ENCODE assay signal across 17 cellular contexts in genomic region chr7:66529889-66530615, GRCh38.
DNase-seq lines count a peak whose midpoint lies in the region; ATAC-seq and TF ChIP-seq lines count a peak whose summit lies in the region.
"Had no signal": no experiment of that assay in that cellular context is flagged by ENCODE, and none has a peak within 500 bp of the region (broad histone marks: within the 10 kb centered on the region; RNA-seq: fewer than 3 reads in every experiment).

No MANE protein-coding gene starts in this region.

- H2BK5ac ChIP-seq in H9 (ENCODE audit: insufficient read length, low read length) = no peak overlapping the region
- H2BK5ac ChIP-seq in neuronal stem cell (ENCODE audit: low read length) = peak overlapping the region; percentile 19

- no peaks in the 10 kb centered on the region for H4K20me1 ChIP-seq in H9 (ENCODE audit: control insufficient read depth, insufficient read depth, insufficient read length)

- H2BK20ac ChIP-seq in H9 (ENCODE audit: low read depth, low read length, poor library complexity, severe bottlenecking) = no peak overlapping the region

- H3K27ac Mint-ChIP-seq in H9 = peak overlapping the region in 2 of 3 experiments; percentile 17 to 73; a peak in 3 of 7 replicates
- peak overlapping the region; percentile 57; the same call in 1 of the 2 replicates for H3K27ac Mint-ChIP-seq in WTC11
- H3K27ac Mint-ChIP-seq in stimulated activated naive B cell treated with anti-CD40 and anti-IgM and Interleukin-4, amounts not matched to agents 10 μg/mL and 1 μg/mL and 100 μg/mL, for 72 hours = no peak overlapping the region
- no peak overlapping the region for H3K27ac Mint-ChIP-seq in activated naive CD8-positive, alpha-beta T cell treated with anti-CD3 and anti-CD28 coated beads, Interleukin-2, amount 50 U/mL, for 24 hours
- H3K27ac Mint-ChIP-seq: activated CD8-positive, alpha-beta T cell treated with anti-CD3 and anti-CD28 coated beads, Interleukin-2, amount 10 ng/mL, durations not matched to agents 7 days and 5 days; activated naive CD8-positive, alpha-beta T cell treated with anti-CD3 and anti-CD28 coated beads for 36 hours had no signal

- POLR2A ChIA-PET in WTC11 (lab: Charles Lee) = no interaction called here

- H3K27me3 ChIP-seq in H9 (ENCODE audit: insufficient read depth, low read length) = no peaks in the 10 kb centered on the region
- H3K27me3 ChIP-seq in neuronal stem cell (ENCODE audit: control insufficient read depth in 3 of 3, insufficient read depth in 3 of 3, low read depth in 1 of 3, low read length in 3 of 3) = no peaks in the 10 kb centered on the region
- H3K27me3 ChIP-seq in H7 (ENCODE audit: control insufficient read depth, insufficient read depth, low read length) = no peaks in the 10 kb centered on the region

- peaks cover 0 to 17% (median 0%) of the 10 kb centered on the region in 3 experiments; a peak in 3 of 7 replicates for H3K36me3 Mint-ChIP-seq in H9 (ENCODE audit: insufficient read depth in 1 of 3, low read depth in 3 of 3)
- H3K36me3 Mint-ChIP-seq in WTC11 = no peaks in the 10 kb centered on the region
- peaks cover 8 to 31% of the 10 kb centered on the region in 2 donors for H3K36me3 Mint-ChIP-seq in stimulated activated naive B cell treated with anti-CD40 and anti-IgM and Interleukin-4, amounts not matched to agents 10 μg/mL and 1 μg/mL and 100 μg/mL, for 72 hours
- H3K36me3 Mint-ChIP-seq in activated naive CD8-positive, alpha-beta T cell treated with anti-CD3 and anti-CD28 coated beads, Interleukin-2, amount 50 U/mL, for 24 hours (ENCODE audit: low read depth) = no peaks in the 10 kb centered on the region
- H3K36me3 Mint-ChIP-seq: activated naive CD8-positive, alpha-beta T cell treated with anti-CD3 and anti-CD28 coated beads for 36 hours had no signal

- H3K23me2 ChIP-seq in H9 (ENCODE audit: insufficient read length, low read depth, low read length, poor library complexity, severe bottlenecking) = no peaks in the 10 kb centered on the region

- no peak overlapping the region for H3K27ac ChIP-seq in H9 (ENCODE audit: insufficient read length, low read depth, low read length)
- H3K27ac ChIP-seq in neuronal stem cell (replicated peaks; ENCODE audit: low read length) = peak overlapping the region; percentile 28
- H3K27ac ChIP-seq: KMS-11, skin epidermis, WERI-Rb-1 had no signal

- H2BK120ac ChIP-seq in H9 (ENCODE audit: low read depth, low read length, poor library complexity, severe bottlenecking) (no peak overlapping the region), neuronal stem cell (ENCODE audit: low read depth, low read length) (no peak overlapping the region)

- no peaks in the 10 kb centered on the region for H3K4me1 ChIP-seq in H9 (ENCODE audit: insufficient read depth, low read length)
- peaks cover 7 to 15% of the 10 kb centered on the region in 2 donors for H3K4me1 ChIP-seq in neuronal stem cell (ENCODE audit: control insufficient read depth in 2 of 2, insufficient read depth in 1 of 2, low read depth in 1 of 2, low read length in 2 of 2)

- H3K14ac ChIP-seq in H9 (ENCODE audit: insufficient read depth, low read length) (peak overlapping the region; percentile 49; the same call in 1 of the 2 replicates), neuronal stem cell (ENCODE audit: low read length) (no peak overlapping the region)

- no peak overlapping the region for H4K5ac ChIP-seq in H9 (ENCODE audit: insufficient read length, low read depth, low read length)

- no peak overlapping the region for H2BK15ac ChIP-seq in H9 (ENCODE audit: low read depth, low read length)
- no peak overlapping the region for H2BK15ac ChIP-seq in neuronal stem cell (ENCODE audit: low read length)

- H3K27me3 Mint-ChIP-seq in H9 (ENCODE audit: low read depth) (no peaks in the 10 kb centered on the region; the same call in 1 of the 2 replicates), WTC11 (ENCODE audit: low read depth) (no peaks in the 10 kb centered on the region; the same call in none of the 2 replicates)
- no peaks in the 10 kb centered on the region for H3K27me3 Mint-ChIP-seq in stimulated activated naive B cell treated with anti-CD40 and anti-IgM and Interleukin-4, amounts not matched to agents 10 μg/mL and 1 μg/mL and 100 μg/mL, for 72 hours
- H3K27me3 Mint-ChIP-seq in activated naive CD8-positive, alpha-beta T cell treated with anti-CD3 and anti-CD28 coated beads, Interleukin-2, amount 50 U/mL, for 24 hours = no peaks in the 10 kb centered on the region
- H3K27me3 Mint-ChIP-seq: activated naive CD8-positive, alpha-beta T cell treated with anti-CD3 and anti-CD28 coated beads for 36 hours had no signal

- H3K9me3 Mint-ChIP-seq in H9 = no peaks in the 10 kb centered on the region
- H3K9me3 Mint-ChIP-seq in WTC11 = no peaks in the 10 kb centered on the region
- no peaks in the 10 kb centered on the region for H3K9me3 Mint-ChIP-seq in stimulated activated naive B cell treated with anti-CD40 and anti-IgM and Interleukin-4, amounts not matched to agents 10 μg/mL and 1 μg/mL and 100 μg/mL, for 72 hours
- H3K9me3 Mint-ChIP-seq in activated naive CD8-positive, alpha-beta T cell treated with anti-CD3 and anti-CD28 coated beads, Interleukin-2, amount 50 U/mL, for 24 hours = no peaks in the 10 kb centered on the region
- H3K9me3 Mint-ChIP-seq: activated naive CD8-positive, alpha-beta T cell treated with anti-CD3 and anti-CD28 coated beads for 36 hours had no signal

- WGBS in H9 (ENCODE audit: extremely low coverage, insufficient read length, low lambda C conversion rate) = no CpG with 5 or more reads among the region's 16 CpGs
- no CpG with 5 or more reads among the region's 16 CpGs for WGBS in neuronal stem cell (ENCODE audit: extremely low coverage in 2 of 2, insufficient read length in 2 of 2, insufficient replicate concordance in 1 of 2), 2 donors

- CTCF ChIA-PET in WTC11 (lab: Charles Lee) = no interaction called here

- H3K9me3 ChIP-seq in H9 (ENCODE audit: control insufficient read depth, low read depth, low read length) = no peaks in the 10 kb centered on the region
- no peaks in the 10 kb centered on the region for H3K9me3 ChIP-seq in neuronal stem cell (replicated peaks in 1 of 2; ENCODE audit: control insufficient read depth in 2 of 2, insufficient read depth in 1 of 2, low read depth in 1 of 2, low read length in 2 of 2)

- H3K4ac ChIP-seq in H9 (ENCODE audit: low read depth, low read length) (no peak overlapping the region), neuronal stem cell (ENCODE audit: low read length) (no peak overlapping the region)

- H3K4me2 ChIP-seq in H9 (ENCODE audit: insufficient read depth, insufficient read length, low read length) = no peak overlapping the region
- H3K4me2 ChIP-seq in neuronal stem cell (ENCODE audit: insufficient read depth, low read length, poor library complexity, severe bottlenecking) = no peak overlapping the region
- H3K4me2 ChIP-seq: KMS-11 had no signal

- no peak overlapping the region for H3K9ac ChIP-seq in H9 (ENCODE audit: extremely low read depth, insufficient read length, low read length)
- peak overlapping the region; percentile 30 for H3K9ac ChIP-seq in neuronal stem cell (ENCODE audit: low read depth, low read length, poor library complexity)
- H3K9ac ChIP-seq: KMS-11 had no signal

- H3K23ac ChIP-seq in H9 (ENCODE audit: insufficient read length, low read depth, low read length) (no peak overlapping the region), neuronal stem cell (ENCODE audit: low read depth, low read length, poor library complexity) (no peak overlapping the region)

- H3K4me3 Mint-ChIP-seq in H9 (no peak overlapping the region), WTC11 (no peak overlapping the region)
- no peak overlapping the region for H3K4me3 Mint-ChIP-seq in stimulated activated naive B cell treated with anti-CD40 and anti-IgM and Interleukin-4, amounts not matched to agents 10 μg/mL and 1 μg/mL and 100 μg/mL, for 72 hours
- no peak overlapping the region for H3K4me3 Mint-ChIP-seq in activated naive CD8-positive, alpha-beta T cell treated with anti-CD3 and anti-CD28 coated beads, Interleukin-2, amount 50 U/mL, for 24 hours
- H3K4me3 Mint-ChIP-seq: activated CD8-positive, alpha-beta T cell treated with anti-CD3 and anti-CD28 coated beads, Interleukin-2, amount 10 ng/mL, durations not matched to agents 7 days and 5 days; activated naive CD8-positive, alpha-beta T cell treated with anti-CD3 and anti-CD28 coated beads for 36 hours had no signal

- no peak overlapping the region for H2BK12ac ChIP-seq in H9 (ENCODE audit: insufficient read length, low read depth, low read length)
- H2BK12ac ChIP-seq in neuronal stem cell (ENCODE audit: low read length) = no peak overlapping the region

- no peak overlapping the region for H3T11ph ChIP-seq in H9 (ENCODE audit: low read length)

- DNase-seq in H9 = no peak
- no peak for DNase-seq in WTC11 (ENCODE audit: low spot score)
- peak; percentile 18 for DNase-seq in fibroblast of mammary gland (ENCODE audit: low read depth)
- DNase-seq in neuronal stem cell (ENCODE audit: low spot score) = peak; percentile 42
- DNase-seq in stimulated activated naive B cell treated with anti-CD40 and anti-IgM and Interleukin-4, amounts not matched to agents 10 μg/mL and 1 μg/mL and 100 μg/mL, for 72 hours = no peak
- DNase-seq in NCI-H82 treated with DMSO at 0.1 percent for 48 hours (lab: John Stamatoyannopoulos, UW; ENCODE audit: unreplicated experiment) = no peak
- DNase-seq in activated naive CD8-positive, alpha-beta T cell treated with anti-CD3 and anti-CD28 coated beads, Interleukin-2, amount 50 U/mL, for 24 hours = no peak
- DNase-seq in H7 = no peak
- DNase-seq: activated CD8-positive, alpha-beta T cell treated with anti-CD3 and anti-CD28 coated beads, Interleukin-2, amount 10 ng/mL, durations not matched to agents 7 days and 5 days; activated naive CD8-positive, alpha-beta T cell treated with anti-CD3 and anti-CD28 coated beads for 36 hours; AML-193; foreskin fibroblast; kidney glomerular epithelial cell; NK-92 treated with Interleukin-12 subunit alpha and Interleukin-12 subunit beta, amount 100 ng/mL, for 24 hours; WERI-Rb-1 had no signal

- H3K79me1 ChIP-seq in H9 (ENCODE audit: insufficient read depth, low read depth, low read length, poor library complexity, severe bottlenecking) (no peaks in the 10 kb centered on the region), neuronal stem cell (ENCODE audit: low read depth, low read length) (peaks cover 4% of the 10 kb centered on the region)

- H3K4me1 Mint-ChIP-seq in H9 = no peaks in the 10 kb centered on the region
- no peaks in the 10 kb centered on the region for H3K4me1 Mint-ChIP-seq in WTC11
- peaks cover 0 to 2% of the 10 kb centered on the region in 2 donors for H3K4me1 Mint-ChIP-seq in stimulated activated naive B cell treated with anti-CD40 and anti-IgM and Interleukin-4, amounts not matched to agents 10 μg/mL and 1 μg/mL and 100 μg/mL, for 72 hours
- no peaks in the 10 kb centered on the region for H3K4me1 Mint-ChIP-seq in activated naive CD8-positive, alpha-beta T cell treated with anti-CD3 and anti-CD28 coated beads, Interleukin-2, amount 50 U/mL, for 24 hours
- H3K4me1 Mint-ChIP-seq: activated naive CD8-positive, alpha-beta T cell treated with anti-CD3 and anti-CD28 coated beads for 36 hours had no signal

- H3K36me3 ChIP-seq in neuronal stem cell (replicated peaks in 1 of 2; ENCODE audit: control insufficient read depth in 2 of 2, insufficient read depth in 2 of 2, low read length in 2 of 2) = no peaks in the 10 kb centered on the region
- no peaks in the 10 kb centered on the region for H3K36me3 ChIP-seq in H7 (replicated peaks; ENCODE audit: control insufficient read depth, insufficient read depth, low read length)
- H3K36me3 ChIP-seq: WERI-Rb-1 had no signal

- H3K4me3 ChIP-seq in fibroblast of mammary gland (ENCODE audit: control insufficient read depth, low read depth, low read length) (no peak overlapping the region), neuronal stem cell (ENCODE audit: low read length in 2 of 2) (no peak overlapping the region), H7 (ENCODE audit: insufficient read depth, low read depth, low read length) (no peak overlapping the region)
- H3K4me3 ChIP-seq: skin epidermis had no signal

- no peaks in the 10 kb centered on the region for H3K79me2 ChIP-seq in H9 (ENCODE audit: insufficient read depth, low read length)

- H2AK5ac ChIP-seq in H9 (ENCODE audit: insufficient read length, low read length) (no peak overlapping the region), neuronal stem cell (ENCODE audit: low read depth, low read length) (no peak overlapping the region)

- no peak overlapping the region for H3K56ac ChIP-seq in H9 (ENCODE audit: insufficient read length, low read depth, low read length)

- no peak overlapping the region for H4K8ac ChIP-seq in H9 (replicated peaks; ENCODE audit: insufficient read length, low read depth, low read length)
- no peak overlapping the region for H4K8ac ChIP-seq in neuronal stem cell (ENCODE audit: low read depth, low read length)

- no peak for ATAC-seq in WTC11
- ATAC-seq in stimulated activated naive B cell treated with anti-CD40 and anti-IgM and Interleukin-4, amounts not matched to agents 10 μg/mL and 1 μg/mL and 100 μg/mL, for 72 hours (replicated peaks) = no peak
- ATAC-seq in activated naive CD8-positive, alpha-beta T cell treated with anti-CD3 and anti-CD28 coated beads, Interleukin-2, amount 50 U/mL, for 24 hours = no peak
- ATAC-seq: activated CD8-positive, alpha-beta T cell treated with anti-CD3 and anti-CD28 coated beads, Interleukin-2, amount 10 ng/mL, durations not matched to agents 7 days and 5 days had no signal

- H3K18ac ChIP-seq in H9 (ENCODE audit: insufficient read length, low read depth, low read length) (peak overlapping the region; percentile 13), neuronal stem cell (ENCODE audit: low read length) (peak overlapping the region; percentile 6)

- H4K91ac ChIP-seq in H9 (ENCODE audit: insufficient read length, low read depth, low read length) (no peak overlapping the region), neuronal stem cell (ENCODE audit: low read depth, low read length, poor library complexity) (no peak overlapping the region)

- TF ChIP-seq CTCF in H9 (conservative IDR thresholded peaks at IDR 0.05) (no peak), WTC11 (IDR thresholded peaks at IDR 0.05) (no peak), fibroblast of mammary gland (conservative IDR thresholded peaks at IDR 0.05; ENCODE audit: control insufficient read depth, insufficient read depth, low read depth, low read length) (no peak)

- H2AFZ ChIP-seq in H9 (ENCODE audit: low read length) (no peak overlapping the region), neuronal stem cell (ENCODE audit: low read length) (peak overlapping the region; percentile 70)

Comparison
In these comparisons a context has a peak if more than half of its experiments do, and no peak if none do; other contexts are left out.
1. DNase-seq: peak in fibroblast of mammary gland (single experiment) and neuronal stem cell (single experiment); none in H9 (single experiment), WTC11 (single experiment), stimulated activated naive B cell treated with anti-CD40 and anti-IgM and Interleukin-4, amounts not matched to agents 10 μg/mL and 1 μg/mL and 100 μg/mL, for 72 hours (single experiment), NCI-H82 treated with DMSO at 0.1 percent for 48 hours (single experiment), activated naive CD8-positive, alpha-beta T cell treated with anti-CD3 and anti-CD28 coated beads, Interleukin-2, amount 50 U/mL, for 24 hours (single experiment) and H7 (single experiment).
2. H3K27ac Mint-ChIP-seq: peak in H9 (2 of 3) and WTC11 (single experiment); none in stimulated activated naive B cell treated with anti-CD40 and anti-IgM and Interleukin-4, amounts not matched to agents 10 μg/mL and 1 μg/mL and 100 μg/mL, for 72 hours (single experiment) and activated naive CD8-positive, alpha-beta T cell treated with anti-CD3 and anti-CD28 coated beads, Interleukin-2, amount 50 U/mL, for 24 hours (single experiment).